ENCODE assay signal across 11 cellular contexts in the genomic region with DNA sequence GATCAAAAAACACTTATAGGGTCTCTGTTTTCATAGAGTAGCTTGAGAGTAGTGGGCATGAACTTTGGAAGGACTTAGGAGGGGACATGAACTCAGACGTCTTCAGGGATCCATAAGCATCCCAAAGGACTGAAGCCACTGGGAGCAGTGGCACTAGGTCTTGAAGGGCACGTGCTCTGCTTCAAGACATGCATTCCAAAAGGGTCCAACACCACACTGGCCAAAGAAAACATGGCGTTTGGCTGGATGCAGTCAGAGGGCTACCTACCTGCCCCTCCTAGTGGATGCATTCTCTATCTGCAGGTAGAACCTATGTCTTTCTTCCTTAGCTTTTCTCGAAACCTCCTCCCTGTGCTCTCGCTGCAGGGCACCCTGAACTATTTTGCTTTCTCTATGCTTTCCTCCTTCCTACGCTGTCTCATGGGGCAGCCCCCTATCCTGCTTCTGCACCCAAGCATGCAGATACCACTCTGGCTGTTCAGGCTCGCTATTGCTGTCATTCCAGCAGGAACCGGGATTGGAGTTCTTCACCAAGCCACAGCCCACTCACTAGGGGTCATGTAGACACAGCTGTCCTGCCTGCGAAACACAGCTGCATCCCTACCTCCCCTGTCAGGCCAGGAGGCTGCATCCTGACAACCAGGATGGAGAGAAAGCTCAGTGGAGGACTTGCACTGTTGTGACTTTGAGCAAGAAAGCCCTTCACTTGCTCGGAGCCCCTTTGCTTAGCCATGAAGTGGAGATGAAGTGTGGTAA. TPM values are rescaled to one million over a fixed set of nuclear protein-coding genes. Genes with fewer than 3 reads are reported as not detected.
DNase-seq lines count a peak whose midpoint lies in the region; ATAC-seq, FAIRE-seq and TF ChIP-seq lines count a peak whose summit lies in the region.
"Had no signal": no experiment of that assay in that cellular context is flagged by ENCODE, and none has a peak within 500 bp of the region (broad histone marks: within the 10 kb centered on the region; RNA-seq: fewer than 3 reads in every experiment).

No MANE protein-coding gene starts in this region.

- H3K9me3 ChIP-seq in K562 (replicated peaks; ENCODE audit: control insufficient read depth, insufficient read depth, low read depth, low read length) = no peaks in the 10 kb centered on the region

- TF ChIP-seq EP300 in Ishikawa (IDR thresholded peaks at IDR 0.05; ENCODE audit: borderline replicate concordance) (no peak), K562 (IDR thresholded peaks at IDR 0.05; ENCODE audit: low read length) (no peak)

- TF ChIP-seq CTCF in K562 (IDR thresholded peaks at IDR 0.05 in 2 of 3, conservative IDR thresholded peaks at IDR 0.05 in 1 of 3; ENCODE audit: insufficient read depth in 2 of 3, low read depth in 1 of 3, low read length in 3 of 3) (peak; percentile 38 to 48 (median 45); a peak in 5 of 6 replicates), retinal pigment epithelial cell (conservative IDR thresholded peaks at IDR 0.05; ENCODE audit: low read depth, low read length) (peak; percentile 56)

- no peaks in the 10 kb centered on the region for H3K4me1 ChIP-seq in K562 (replicated peaks in 1 of 2; ENCODE audit: control insufficient read depth in 2 of 2, insufficient read depth in 2 of 2, low read length in 2 of 2)

- peak; percentile 74 for TF ChIP-seq RAD21 in Ishikawa (IDR thresholded peaks at IDR 0.05; ENCODE audit: low read depth)
- TF ChIP-seq RAD21 in K562 (CRISPR knock-in tag; conservative IDR thresholded peaks at IDR 0.05 in 1 of 2, IDR thresholded peaks at IDR 0.05 in 1 of 2) = peak; percentile 15 to 45; a peak in 2 of 4 replicates

- peaks cover 0 to 17% of the 10 kb centered on the region in 2 experiments; a peak in 2 of 5 replicates for H3K27me3 ChIP-seq in K562 (ENCODE audit: control insufficient read depth in 2 of 2, insufficient read depth in 2 of 2, low read length in 2 of 2)

- peak; percentile 37 for FAIRE-seq in K562 (lab: Jason Lieb, UNC)

- POLR2A ChIA-PET in K562 (lab: Yijun Ruan, JAX) = interaction anchor here (0.7 kb wide), 1 partner anchor 26 kb away, joined by 3 read pairs; no protein-coding TSS in a partner anchor

- ATAC-seq in K562 (peak; percentile 80), GM18519 (IDR thresholded peaks at IDR 0.05; ENCODE audit: low FRiP score, unreplicated experiment) (no peak)

- H3K4me3 ChIP-seq in K562 (no peak overlapping the region), retinal pigment epithelial cell (ENCODE audit: low read length) (no peak overlapping the region)

- intact Hi-C loops in K562 (cut with micrococcal nuclease) = no loop called here

- BruUV-seq in K562 (replicated peaks; lab: Mats Ljungman, UMichigan) = no TSS peak

- H3K36me3 ChIP-seq in K562 (ENCODE audit: control insufficient read depth, insufficient read depth, low read length) = no peaks in the 10 kb centered on the region

- CTCF ChIA-PET in K562 (lab: Yijun Ruan, JAX; ENCODE audit: low intra/inter-chr PET ratio) = interaction anchor here (0.5 kb wide), 1 partner anchor 333 kb away, joined by 3 read pairs; no protein-coding TSS in a partner anchor

- no peak overlapping the region for H2AFZ ChIP-seq in K562 (ENCODE audit: low read depth, low read length)

- DNase-seq in NCI-H82 (lab: John Stamatoyannopoulos, UW) (peak; percentile 3), NCI-H82 treated with DMSO at 0.1 percent for 48 hours (lab: John Stamatoyannopoulos, UW; ENCODE audit: unreplicated experiment) (no peak), K562 (ENCODE audit: extremely low read depth in 1 of 4, low spot score in 3 of 4) (peak; percentile 12 to 15 (median 13)), retinal pigment epithelial cell (ENCODE audit: low read depth) (no peak), NOMO-1 treated with dmso at 0.1 percent for 144 hours (lab: John Stamatoyannopoulos, UW; ENCODE audit: unreplicated experiment) (no peak), NCI-H1105 treated with DMSO at 0.1 percent for 48 hours (lab: John Stamatoyannopoulos, UW) (no peak)
- DNase-seq: aorta, C1 segment of cervical spinal cord, retina had no signal

- H3K27ac ChIP-seq in K562 (ENCODE audit: extremely low read depth, low read depth, low read length) = no peak overlapping the region

- no peak for TF ChIP-seq POLR2A in K562 (conservative IDR thresholded peaks at IDR 0.05)

- no peak overlapping the region for H3K4me2 ChIP-seq in K562 (ENCODE audit: insufficient read depth, low read length)

- in situ Hi-C loops in K562 (cut with MboI) = no loop called here

- 0% methylated on average over 10 of the region's 10 CpGs for WGBS in K562 (ENCODE audit: insufficient coverage, low coverage, missing lambda C conversion rate)

- no peaks in the 10 kb centered on the region for H4K20me1 ChIP-seq in K562 (replicated peaks; ENCODE audit: control insufficient read depth, insufficient read depth, low read length)

- no peaks in the 10 kb centered on the region for H3K9me1 ChIP-seq in K562 (ENCODE audit: control insufficient read depth, insufficient read depth, low read length)

- no peaks in the 10 kb centered on the region for H3K79me2 ChIP-seq in K562 (ENCODE audit: control insufficient read depth, insufficient read depth, low read length)

- H3K9ac ChIP-seq in K562 (ENCODE audit: insufficient read depth in 1 of 2, low read depth in 2 of 2, low read length in 2 of 2) = no peak overlapping the region

TF ChIP-seq in Ishikawa, 13 proteins besides CTCF, POLR2A, EP300 and RAD21 (continues in another document):
- 0 out of 2 replicates have a peak, but pooled peaks have one; percentile 61 for TF ChIP-seq YY1 (IDR thresholded peaks at IDR 0.05; ENCODE audit: low read depth)
- TF ChIP-seq TEAD4 (IDR thresholded peaks at IDR 0.05) = 0 out of 2 replicates have a peak, but pooled peaks have one; percentile 6

TF ChIP-seq in K562, 482 proteins besides CTCF, POLR2A, EP300 and RAD21:
- TF ChIP-seq YY1 (IDR thresholded peaks at IDR 0.05; ENCODE audit: borderline replicate concordance in 1 of 3, control insufficient read depth in 1 of 3, extremely low read depth in 1 of 3, insufficient read depth in 3 of 3, insufficient read length in 1 of 3, insufficient replicate concordance in 2 of 3, low read depth in 1 of 3, low read length in 2 of 3) (peak in 1 of 3 experiments; percentile 34), PHB2 (IDR thresholded peaks at IDR 0.05; ENCODE audit: low read depth) (no peak)

RNA-seq across cellular contexts. Expression of gene FAM240B, which starts 11.9 kb away (rescaled TPM):
- total RNA-seq in K562 (2011; cell fraction: chromatin; rRNA removed; ENCODE audit: low replicate concordance) = not detected in 2 replicates
- total RNA-seq in K562 (2011; cell fraction: nucleolus; rRNA removed) = not detected in 2 replicates
- not detected in 2 replicates for total RNA-seq in K562 (2011; cell fraction: nucleoplasm; rRNA removed)
- not detected in 2 replicates for total RNA-seq in K562 (2014; rRNA removed)
- not detected in 2 replicates for total RNA-seq in K562 (2014; rRNA removed; fragmentation: Illumina TruSeq; extraction: Trizol)
- total RNA-seq in K562 (2015; rRNA removed; fragmentation: Illumina TruSeq; extraction: Trizol) = not detected in 2 replicates
- total RNA-seq in K562 (2021) = not detected in 2 replicates
- polyA plus RNA-seq in K562 (2011; rRNA removed) = not detected in 2 replicates
- polyA plus RNA-seq in K562 (2011; cell fraction: cytosol; rRNA removed) = not detected in 2 replicates
- polyA plus RNA-seq in K562 (2011; cell fraction: nucleus; rRNA removed) = not detected in 2 replicates
- not detected in 2 replicates for polyA plus RNA-seq in K562 (2012)
- polyA plus RNA-seq in K562 (2014; fragmentation: Illumina TruSeq; extraction: Trizol) = not detected in 2 replicates
- polyA plus RNA-seq in K562 (2014; fragmentation: Nextera tagmentation; extraction: Ambion mirVana) = not detected
- polyA plus RNA-seq in K562 (2014; rRNA removed) = not detected in 2 replicates
- polyA minus RNA-seq in K562 (2011; rRNA and poly(A)+ RNA removed) = not detected in 2 replicates
- polyA minus RNA-seq in K562 (2011; cell fraction: cytosol; rRNA and poly(A)+ RNA removed) = not detected in 2 replicates
- not detected in 2 replicates for polyA minus RNA-seq in K562 (2011; cell fraction: nucleus; rRNA and poly(A)+ RNA removed)
- total RNA-seq: aorta had no signal
- polyA plus RNA-seq: aorta had no signal

Comparison
In these comparisons a context has a peak if more than half of its experiments do, and no peak if none do; other contexts are left out.
1. DNase-seq: peak in NCI-H82 (single experiment) and K562 (4 of 4); none in NCI-H82 treated with DMSO at 0.1 percent for 48 hours (single experiment), retinal pigment epithelial cell (single experiment), NOMO-1 treated with dmso at 0.1 percent for 144 hours (single experiment) and NCI-H1105 treated with DMSO at 0.1 percent for 48 hours (single experiment).